ENCODE assay signal across 1 cellular context in genomic region chr22:19430890-19431541, GRCh38.
TF ChIP-seq lines count a peak whose summit lies in the region.

No MANE protein-coding gene starts in this region.

TF ChIP-seq in HCT116, 20 proteins besides CTCF, POLR2A, EP300 and RAD21 (continued from another document):
- TF ChIP-seq, protein P1, sequence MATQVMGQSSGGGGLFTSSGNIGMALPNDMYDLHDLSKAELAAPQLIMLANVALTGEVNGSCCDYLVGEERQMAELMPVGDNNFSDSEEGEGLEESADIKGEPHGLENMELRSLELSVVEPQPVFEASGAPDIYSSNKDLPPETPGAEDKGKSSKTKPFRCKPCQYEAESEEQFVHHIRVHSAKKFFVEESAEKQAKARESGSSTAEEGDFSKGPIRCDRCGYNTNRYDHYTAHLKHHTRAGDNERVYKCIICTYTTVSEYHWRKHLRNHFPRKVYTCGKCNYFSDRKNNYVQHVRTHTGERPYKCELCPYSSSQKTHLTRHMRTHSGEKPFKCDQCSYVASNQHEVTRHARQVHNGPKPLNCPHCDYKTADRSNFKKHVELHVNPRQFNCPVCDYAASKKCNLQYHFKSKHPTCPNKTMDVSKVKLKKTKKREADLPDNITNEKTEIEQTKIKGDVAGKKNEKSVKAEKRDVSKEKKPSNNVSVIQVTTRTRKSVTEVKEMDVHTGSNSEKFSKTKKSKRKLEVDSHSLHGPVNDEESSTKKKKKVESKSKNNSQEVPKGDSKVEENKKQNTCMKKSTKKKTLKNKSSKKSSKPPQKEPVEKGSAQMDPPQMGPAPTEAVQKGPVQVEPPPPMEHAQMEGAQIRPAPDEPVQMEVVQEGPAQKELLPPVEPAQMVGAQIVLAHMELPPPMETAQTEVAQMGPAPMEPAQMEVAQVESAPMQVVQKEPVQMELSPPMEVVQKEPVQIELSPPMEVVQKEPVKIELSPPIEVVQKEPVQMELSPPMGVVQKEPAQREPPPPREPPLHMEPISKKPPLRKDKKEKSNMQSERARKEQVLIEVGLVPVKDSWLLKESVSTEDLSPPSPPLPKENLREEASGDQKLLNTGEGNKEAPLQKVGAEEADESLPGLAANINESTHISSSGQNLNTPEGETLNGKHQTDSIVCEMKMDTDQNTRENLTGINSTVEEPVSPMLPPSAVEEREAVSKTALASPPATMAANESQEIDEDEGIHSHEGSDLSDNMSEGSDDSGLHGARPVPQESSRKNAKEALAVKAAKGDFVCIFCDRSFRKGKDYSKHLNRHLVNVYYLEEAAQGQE (IDR thresholded peaks at IDR 0.05; ENCODE audit: low read depth), result no peak
- no peak for TF ChIP-seq ZNF274 (IDR thresholded peaks at IDR 0.05; ENCODE audit: low read depth, low read length)
- TF ChIP-seq SIN3A (IDR thresholded peaks at IDR 0.05; ENCODE audit: low read depth), result no peak
- no peak for TF ChIP-seq POLR2AphosphoS5 (IDR thresholded peaks at IDR 0.05; ENCODE audit: low read depth, low read length)
- TF ChIP-seq SP1 (IDR thresholded peaks at IDR 0.05; ENCODE audit: low read depth), result no peak
- TF ChIP-seq ZBTB33 (IDR thresholded peaks at IDR 0.05; ENCODE audit: extremely low read depth, insufficient replicate concordance, low read length), result no peak
- TF ChIP-seq ATF3 (IDR thresholded peaks at IDR 0.05), result no peak
TF ChIP-seq in HCT116: peak in this region for 0.
